ENCODE assay signal across 10 cellular contexts in genomic region chr1:184056921-184057496, GRCh38. TPM values are rescaled to one million over a fixed set of nuclear protein-coding genes. Genes with fewer than 3 reads are reported as not detected.
A peak's percentile ranks its signal among the peaks of the same experiment; 100 is the strongest.
DNase-seq lines count a peak whose midpoint lies in the region; ATAC-seq and TF ChIP-seq lines count a peak whose summit lies in the region.
"Had no signal": no experiment of that assay in that cellular context is flagged by ENCODE, and none has a peak within 500 bp of the region (broad histone marks: within the 10 kb centered on the region; RNA-seq: fewer than 3 reads in every experiment).

No MANE protein-coding gene starts in this region.

- H3K36me3 ChIP-seq in HEK293 (ENCODE audit: control insufficient read depth in 2 of 2, insufficient read depth in 1 of 2, low read length in 2 of 2) (peaks cover 0 to 17% of the 10 kb centered on the region in 2 experiments; a peak in 1 of 3 replicates), right atrium auricular region (peaks cover 7% of the 10 kb centered on the region), upper lobe of left lung (peaks cover 0 to 21% (median 6%) of the 10 kb centered on the region in 4 donors)
- H3K36me3 ChIP-seq: pancreas had no signal

- CTCF ChIA-PET in HEK293 (lab: Yijun Ruan, JAX) = interaction anchor here (0.7 kb wide), 1 partner anchor 402 kb away, joined by 4 read pairs; no protein-coding TSS in a partner anchor

- DNase-seq in amniotic epithelial cell (ENCODE audit: low read depth) (peak; percentile 61), right atrium auricular region (ENCODE audit: low spot score) (no peak), upper lobe of left lung (no peak), GOT3 (lab: John Stamatoyannopoulos, UW) (no peak), NCI-H2107 treated with DMSO at 0.1 percent for 48 hours (lab: John Stamatoyannopoulos, UW; ENCODE audit: unreplicated experiment) (no peak)
- DNase-seq: activated CD4-positive, alpha-beta T cell treated with anti-CD3 and anti-CD28 coated beads, Interleukin-2, amount 50 U/mL, for 48 hours; NCI-H1105; pancreas had no signal

- peak in 1 of 2 donors; percentile 77 for ATAC-seq in upper lobe of left lung (ENCODE audit: low FRiP score in 2 of 2)
- no peak for ATAC-seq in HG02610 (IDR thresholded peaks at IDR 0.05; ENCODE audit: unreplicated experiment)
- ATAC-seq: pancreas had no signal

- TF ChIP-seq EP300 in upper lobe of left lung (IDR thresholded peaks at IDR 0.05) = no peak

- TF ChIP-seq CTCF in HEK293 (tag by site-specific recombination; IDR thresholded peaks at IDR 0.05) (no peak), right atrium auricular region (IDR thresholded peaks at IDR 0.05) (no peak), upper lobe of left lung (IDR thresholded peaks at IDR 0.05) (no peak)

- H3K27ac ChIP-seq in HEK293 (ENCODE audit: extremely low read depth, low read depth, low read length) (no peak overlapping the region), right atrium auricular region (peak overlapping the region; percentile 26 to 70), upper lobe of left lung (peak overlapping the region; percentile 5 to 56 (median 14))
- H3K27ac ChIP-seq: pancreas had no signal

- 45 to 50% methylated on average over 2 of the region's 2 CpGs for WGBS in upper lobe of left lung, 2 donors

- no peak for TF ChIP-seq POLR2A in upper lobe of left lung (IDR thresholded peaks at IDR 0.05)

- H3K4me1 ChIP-seq in HEK293 (ENCODE audit: control insufficient read depth, insufficient read depth, low read length) (peaks cover 7% of the 10 kb centered on the region; the same call in 1 of the 2 replicates), right atrium auricular region (peaks cover 0 to 34% of the 10 kb centered on the region in 2 donors), upper lobe of left lung (peaks cover 16 to 34% (median 21%) of the 10 kb centered on the region in 4 donors)

- POLR2A ChIA-PET in HEK293 (lab: Yijun Ruan, JAX) = no interaction called here

- no peaks in the 10 kb centered on the region for H3K27me3 ChIP-seq in right atrium auricular region
- no peaks in the 10 kb centered on the region for H3K27me3 ChIP-seq in upper lobe of left lung
- H3K27me3 ChIP-seq: pancreas had no signal

- H3K9me3 ChIP-seq in HEK293 (ENCODE audit: control insufficient read depth, insufficient read depth, low read depth, low read length) (no peaks in the 10 kb centered on the region), right atrium auricular region (no peaks in the 10 kb centered on the region), upper lobe of left lung (no peaks in the 10 kb centered on the region)
- H3K9me3 ChIP-seq: pancreas had no signal

- H3K4me3 ChIP-seq in HEK293 (ENCODE audit: low read depth, low read length) (no peak overlapping the region), right atrium auricular region (no peak overlapping the region), upper lobe of left lung (no peak overlapping the region)
- H3K4me3 ChIP-seq: pancreas had no signal

TF ChIP-seq in HEK293, 187 proteins besides CTCF, POLR2A, EP300 and RAD21:
- TF ChIP-seq ZEB2 (tag by site-specific recombination; IDR thresholded peaks at IDR 0.05) (no peak), PRDM1 (tag by site-specific recombination; IDR thresholded peaks at IDR 0.05) (peak; percentile 38; the same call in 1 of the 2 replicates)

RNA-seq across cellular contexts. Expression of gene TSEN15, which starts 5.5 kb away (rescaled TPM):
- total RNA-seq in right atrium auricular region = 10 to 100 TPM; 18.2 to 42.8 TPM
- total RNA-seq in upper lobe of left lung = 10 to 100 TPM; 25.0 to 39.9 (median 27.3) TPM

RNA-seq across cellular contexts. Expression of gene COLGALT2, which starts 19.5 kb away (rescaled TPM):
- total RNA-seq in right atrium auricular region (1 to 10 TPM; 4.2 to 4.9 TPM), upper lobe of left lung (1 to 10 TPM; 1.0 to 4.1 (median 2.9) TPM)
